Comparison of ENCODE assay signal across 21 cellular contexts in genomic region chr1:216953495-216953894, GRCh38.
DNase-seq lines count a peak whose midpoint lies in the region; ATAC-seq, FAIRE-seq and TF ChIP-seq lines count a peak whose summit lies in the region.
"Had no signal": no experiment of that assay in that cellular context is flagged by ENCODE, and none has a peak within 500 bp of the region (broad histone marks: within the 10 kb centered on the region; RNA-seq: fewer than 3 reads in every experiment).

No MANE protein-coding gene starts in this region.

- H3K27me3 ChIP-seq in HepG2 (ENCODE audit: control insufficient read depth in 1 of 2, insufficient read depth in 2 of 2, low read length in 2 of 2) = no peaks in the 10 kb centered on the region; a peak in 1 of 5 replicates
- no peaks in the 10 kb centered on the region for H3K27me3 ChIP-seq in right lobe of liver
- H3K27me3 ChIP-seq: BLaER1 treated with 17β-estradiol and CSF1 and Interleukin-3, amounts not matched to agents 10 nM and 100 nM had no signal

- TF ChIP-seq EP300 in HepG2 (IDR thresholded peaks at IDR 0.05; ENCODE audit: low read depth in 2 of 2, low read length in 2 of 2) (no peak), HepG2 (CRISPR knock-in tag; IDR thresholded peaks at IDR 0.05; ENCODE audit: borderline replicate concordance) (no peak)

- FAIRE-seq in HepG2 (lab: Jason Lieb, UNC) (no peak), TTC549 (lab: Jason Lieb, UNC) (peak; percentile 67), frontal cortex (lab: Jason Lieb, UNC) (peak; percentile 15)
- FAIRE-seq: A549, D721Med, G401.6, GM12891, GM19239 had no signal

- no peaks in the 10 kb centered on the region for H3K79me2 ChIP-seq in HepG2 (ENCODE audit: insufficient read depth, low read length)

- intact Hi-C loops in HepG2 (cut with micrococcal nuclease; ENCODE audit: unreplicated experiment) = no loop called here
- intact Hi-C loops in right lobe of liver (cut with DNase I) = no loop called here
- intact Hi-C loops in lower leg skin (cut with DNase I; ENCODE audit: low total_unique reads) = no loop called here

- H3K9me3 ChIP-seq in HepG2 (ENCODE audit: low read length) (no peaks in the 10 kb centered on the region), right lobe of liver (no peaks in the 10 kb centered on the region)
- H3K9me3 ChIP-seq: A549; BLaER1 treated with 17β-estradiol and CSF1 and Interleukin-3, amounts not matched to agents 10 nM and 100 nM; Caco-2 had no signal

- no peak overlapping the region for H3K9ac ChIP-seq in HepG2 (ENCODE audit: insufficient read depth, low read depth, low read length)
- H3K9ac ChIP-seq: BLaER1 treated with 17β-estradiol and CSF1 and Interleukin-3, amounts not matched to agents 10 nM and 100 nM had no signal

- H4K20me1 ChIP-seq in HepG2 (ENCODE audit: insufficient read depth, low read length) = no peaks in the 10 kb centered on the region
- H4K20me1 ChIP-seq: BLaER1 treated with 17β-estradiol and CSF1 and Interleukin-3, amounts not matched to agents 10 nM and 100 nM had no signal

- TF ChIP-seq CTCF in HepG2 (CRISPR knock-in tag; IDR thresholded peaks at IDR 0.05) (no peak), right lobe of liver (IDR thresholded peaks at IDR 0.05) (no peak), lower leg skin (IDR thresholded peaks at IDR 0.05) (no peak)

- 1% methylated on average over 2 of the region's 2 CpGs for WGBS in HepG2 (ENCODE audit: low lambda C conversion rate)
- WGBS in right lobe of liver (ENCODE audit: insufficient coverage, low coverage, low lambda C conversion rate, missing lambda C conversion rate) = 35% methylated on average over 2 of the region's 2 CpGs
- 70 to 77% methylated on average over 2 of the region's 2 CpGs for WGBS in lower leg skin, 2 donors

- no peak overlapping the region for H3K4me2 ChIP-seq in HepG2 (ENCODE audit: low read depth, low read length)
- H3K4me2 ChIP-seq: A549; BLaER1 treated with 17β-estradiol and CSF1 and Interleukin-3, amounts not matched to agents 10 nM and 100 nM had no signal

- CTCF ChIA-PET in HepG2 (lab: Yijun Ruan, JAX; ENCODE audit: low intra/inter-chr PET ratio, low total read pairs) = no interaction called here

- no peak for TF ChIP-seq RAD21 in HepG2 (CRISPR knock-in tag; IDR thresholded peaks at IDR 0.05)

- in situ Hi-C loops in HepG2 (cut with HindIII; ENCODE audit: extremely low pct_ligation_motif_present, low pct_unique_long_range_greater_than_20kb) = no loop called here

- no peak for ATAC-seq in HepG2
- ATAC-seq in right lobe of liver = no peak
- ATAC-seq in HG02642 (IDR thresholded peaks at IDR 0.05; ENCODE audit: poor library complexity, unreplicated experiment) = no peak
- ATAC-seq: A549; CD8-positive, alpha-beta T cell had no signal

- POLR2A ChIA-PET in HepG2 (lab: Yijun Ruan, JAX) = no interaction called here

- H3K27ac ChIP-seq in HepG2 (ENCODE audit: extremely low read length, insufficient read depth, low read length) = no peak overlapping the region
- no peak overlapping the region for H3K27ac ChIP-seq in right lobe of liver
- H3K27ac ChIP-seq: 22Rv1; A549; BLaER1 treated with 17β-estradiol and CSF1 and Interleukin-3, amounts not matched to agents 10 nM and 100 nM; C4-2B had no signal

- TF ChIP-seq POLR2A in HepG2 (IDR thresholded peaks at IDR 0.05; ENCODE audit: insufficient read depth in 1 of 2, low read depth in 2 of 2, low read length in 2 of 2) (no peak), right lobe of liver (IDR thresholded peaks at IDR 0.05) (no peak), lower leg skin (IDR thresholded peaks at IDR 0.05) (no peak)

- H3K4me3 ChIP-seq in HepG2 (replicated peaks in 1 of 3; ENCODE audit: insufficient read depth in 1 of 3, low read depth in 2 of 3, low read length in 3 of 3) = no peak overlapping the region
- no peak overlapping the region for H3K4me3 ChIP-seq in right lobe of liver
- no peak overlapping the region for H3K4me3 ChIP-seq in lower leg skin (ENCODE audit: low read depth, poor library complexity, severe bottlenecking)
- H3K4me3 ChIP-seq: A549; BLaER1 treated with 17β-estradiol and CSF1 and Interleukin-3, amounts not matched to agents 10 nM and 100 nM had no signal

- no TSS peak for BruUV-seq in HepG2 (replicated peaks; lab: Mats Ljungman, UMichigan)

- no peak overlapping the region for H2AFZ ChIP-seq in HepG2 (ENCODE audit: low read length)

- H3K4me1 ChIP-seq in HepG2 (ENCODE audit: insufficient read depth, low read length) = no peaks in the 10 kb centered on the region
- H3K4me1 ChIP-seq in right lobe of liver = no peaks in the 10 kb centered on the region
- H3K4me1 ChIP-seq: A549; BLaER1 treated with 17β-estradiol and CSF1 and Interleukin-3, amounts not matched to agents 10 nM and 100 nM; Caco-2 had no signal

- DNase-seq in HepG2 (ENCODE audit: low spot score) = no peak
- no peak for DNase-seq in right lobe of liver
- no peak for DNase-seq in frontal cortex (ENCODE audit: low spot score in 2 of 2)
- DNase-seq in lower leg skin (ENCODE audit: low spot score in 2 of 2) = no peak
- DNase-seq: AML-193; Caco-2; Calu3; CD4-positive, alpha-beta T cell; CD8-positive, alpha-beta T cell; DMS79 treated with DMSO at 0.1 percent for 48 hours; GF-D8 had no signal

- H3K36me3 ChIP-seq in HepG2 (replicated peaks in 1 of 2; ENCODE audit: control insufficient read depth in 1 of 2, insufficient read depth in 2 of 2, low read length in 2 of 2) (no peaks in the 10 kb centered on the region), right lobe of liver (no peaks in the 10 kb centered on the region)
- H3K36me3 ChIP-seq: BLaER1 treated with 17β-estradiol and CSF1 and Interleukin-3, amounts not matched to agents 10 nM and 100 nM had no signal

TF ChIP-seq in HepG2, 621 proteins besides CTCF, POLR2A, EP300 and RAD21 (continues in another document):
- TF ChIP-seq ATF7 (IDR thresholded peaks at IDR 0.05) = peak; percentile 77
- no peak for TF ChIP-seq ATF7 (CRISPR knock-in tag; IDR thresholded peaks at IDR 0.05)
- TF ChIP-seq ZBTB40 (IDR thresholded peaks at IDR 0.05) = no peak
- no peak for TF ChIP-seq ZBTB40 (CRISPR knock-in tag; IDR thresholded peaks at IDR 0.05)
- TF ChIP-seq, protein P1, sequence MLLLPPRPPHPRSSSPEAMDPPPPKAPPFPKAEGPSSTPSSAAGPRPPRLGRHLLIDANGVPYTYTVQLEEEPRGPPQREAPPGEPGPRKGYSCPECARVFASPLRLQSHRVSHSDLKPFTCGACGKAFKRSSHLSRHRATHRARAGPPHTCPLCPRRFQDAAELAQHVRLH (CRISPR knock-in tag; IDR thresholded peaks at IDR 0.05; ENCODE audit: borderline replicate concordance, low read depth) = no peak
- no peak for TF ChIP-seq FOXO1 (CRISPR knock-in tag; IDR thresholded peaks at IDR 0.05)
- no peak for TF ChIP-seq LCORL (IDR thresholded peaks at IDR 0.05)
- no peak for TF ChIP-seq LCORL (CRISPR knock-in tag; IDR thresholded peaks at IDR 0.05)
